Comparison of ENCODE assay signal across 9 cellular contexts in genomic region chr7:18464830-18465229, GRCh38.
"Had no signal": no experiment of that assay in that cellular context is flagged by ENCODE, and none has a peak within 500 bp of the region (broad histone marks: within the 10 kb centered on the region; RNA-seq: fewer than 3 reads in every experiment).

No MANE protein-coding gene starts in this region.

- H3K4me3 ChIP-seq: GM23338 had no signal

- H3K27me3 Mint-ChIP-seq: IgD-negative memory B cell had no signal

- H3K27ac ChIP-seq: HL-60 had no signal

- DNase-seq: H9, HCEC 1CT, HFFc6, KBM-7 had no signal

- FAIRE-seq: H1, HepG2 had no signal

- H3K9me3 Mint-ChIP-seq: GM23338, H9, HFFc6, IgD-negative memory B cell had no signal

- H3K4me3 Mint-ChIP-seq: GM23338, H9, HFFc6, IgD-negative memory B cell had no signal

- H2AFZ ChIP-seq: GM23338 had no signal

- H3K27ac Mint-ChIP-seq: GM23338, H9, HFFc6, IgD-negative memory B cell had no signal

- H3K36me3 Mint-ChIP-seq: IgD-negative memory B cell had no signal

- H3K4me1 Mint-ChIP-seq: GM23338 had no signal

- H3K4me2 ChIP-seq: GM23338 had no signal
